Comparison of ENCODE assay signal across 1 cellular context in genomic region chr4:128590773-128591172, GRCh38.
TF ChIP-seq lines count a peak whose summit lies in the region.

No MANE protein-coding gene starts in this region.

TF ChIP-seq in SK-N-SH treated with all-trans-retinoic acid at 6 μM for 48 hours, 23 proteins besides CTCF, POLR2A, EP300 and RAD21 (continued from another document):
- TF ChIP-seq PATZ1 (CRISPR knock-in tag; IDR thresholded peaks at IDR 0.05; ENCODE audit: borderline replicate concordance) (no peak), CSRNP3 (CRISPR knock-in tag; IDR thresholded peaks at IDR 0.05) (no peak), TCF4 (CRISPR knock-in tag; IDR thresholded peaks at IDR 0.05; ENCODE audit: borderline replicate concordance) (no peak), POU6F1 (CRISPR knock-in tag; IDR thresholded peaks at IDR 0.05; ENCODE audit: borderline replicate concordance, low read depth) (no peak), ZC3H10 (CRISPR knock-in tag; IDR thresholded peaks at IDR 0.05) (no peak)
